8 cellular contexts compared by ENCODE assay signal in the genomic region with DNA sequence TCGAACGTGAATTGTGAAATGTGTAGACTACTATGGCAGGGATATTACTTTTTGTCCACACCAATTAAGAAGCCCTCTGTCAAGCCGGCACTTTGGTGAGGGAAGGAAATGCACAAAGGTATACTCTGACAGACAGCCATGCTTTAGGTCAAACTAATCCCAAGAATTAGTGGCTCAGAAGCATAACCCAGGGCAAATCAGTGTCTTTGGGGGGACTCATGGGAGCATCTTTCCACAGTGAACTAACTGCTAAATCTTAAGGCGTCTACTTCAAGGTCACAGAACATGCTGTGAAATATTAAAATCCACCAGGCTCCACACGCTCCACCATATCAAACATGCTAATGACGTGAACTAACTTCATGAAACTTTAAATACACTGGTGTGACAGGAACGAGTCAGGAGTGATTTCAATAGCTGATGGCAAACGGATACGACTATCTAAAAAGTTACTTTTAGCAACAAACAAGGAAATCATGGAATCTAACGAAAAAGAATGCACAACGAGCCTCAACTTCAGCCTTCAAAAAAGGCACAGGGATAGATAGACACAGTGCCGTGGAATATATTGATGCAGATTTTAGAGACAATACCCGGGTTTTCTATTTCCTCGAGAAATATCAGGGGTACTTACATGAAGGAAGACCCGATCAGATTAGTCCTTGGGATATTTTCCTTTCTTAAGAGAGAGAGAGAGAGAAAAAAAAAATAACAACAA. TPM values are rescaled to one million over a fixed set of nuclear protein-coding genes. Genes with fewer than 3 reads are reported as not detected.
DNase-seq lines count a peak whose midpoint lies in the region; ATAC-seq and TF ChIP-seq lines count a peak whose summit lies in the region.

No MANE protein-coding gene starts in this region.

- no peaks in the 10 kb centered on the region for H3K36me3 Mint-ChIP-seq in GM23338 (ENCODE audit: low read depth)
- H3K36me3 Mint-ChIP-seq in endothelial cell (ENCODE audit: low read depth, unreplicated experiment): peaks cover 6% of the 10 kb centered on the region
- no peaks in the 10 kb centered on the region for H3K36me3 Mint-ChIP-seq in natural killer cell

- no peaks in the 10 kb centered on the region for H3K9me2 ChIP-seq in GM23338 (ENCODE audit: insufficient read depth)

- H4K20me1 ChIP-seq in GM23338 (replicated peaks; ENCODE audit: insufficient read depth): no peaks in the 10 kb centered on the region

- TSS peak; percentile 79 for BruUV-seq in Panc1 (replicated peaks; lab: Mats Ljungman, UMichigan)

- POLR2A ChIA-PET in Panc1 (lab: Charles Lee): interaction anchor here (0.6 kb wide), 2 partner anchors 52 to 154 kb away, joined by 3 to 4 read pairs; no protein-coding TSS in a partner anchor

- H3K4me3 Mint-ChIP-seq in GM23338 (peak overlapping the region; percentile 89), endothelial cell (ENCODE audit: unreplicated experiment) (peak overlapping the region; percentile 99), natural killer cell (peak overlapping the region; percentile 98)

- TF ChIP-seq CTCF in GM23338 (conservative IDR thresholded peaks at IDR 0.05; ENCODE audit: low read depth in 2 of 2) (no peak), Panc1 (IDR thresholded peaks at IDR 0.05) (no peak), endothelial cell (IDR thresholded peaks at IDR 0.05; ENCODE audit: unreplicated experiment) (no peak), natural killer cell (IDR thresholded peaks at IDR 0.05) (no peak)

- peaks cover 13% of the 10 kb centered on the region; the same call in 2 of the 3 replicates for H3K4me1 Mint-ChIP-seq in GM23338
- peaks cover 36% of the 10 kb centered on the region for H3K4me1 Mint-ChIP-seq in endothelial cell (ENCODE audit: unreplicated experiment)
- peaks cover 22 to 27% of the 10 kb centered on the region in 2 donors for H3K4me1 Mint-ChIP-seq in natural killer cell

- DNase-seq in GM23338 (ENCODE audit: low spot score) (no peak), Panc1 (ENCODE audit: low read depth, low spot score) (no peak), endothelial cell (ENCODE audit: low spot score) (peak; percentile 7), natural killer cell (no peak), GOT3 (lab: John Stamatoyannopoulos, UW) (no peak)

- H3K27me3 Mint-ChIP-seq in GM23338 (ENCODE audit: insufficient read depth, low read depth, poor library complexity) (peaks cover 17% of the 10 kb centered on the region), endothelial cell (ENCODE audit: unreplicated experiment) (peaks cover 9% of the 10 kb centered on the region), natural killer cell (ENCODE audit: low read depth in 2 of 2) (no peaks in the 10 kb centered on the region)

- peak overlapping the region; percentile 90 for H2AFZ ChIP-seq in GM23338

- peaks cover 62% of the 10 kb centered on the region for H3K27me3 ChIP-seq in GM23338 (ENCODE audit: insufficient read depth)
- H3K27me3 ChIP-seq in Panc1 (ENCODE audit: control insufficient read depth, insufficient read depth, low read length): no peaks in the 10 kb centered on the region

- H3K9me3 Mint-ChIP-seq in GM23338 (no peaks in the 10 kb centered on the region), endothelial cell (ENCODE audit: unreplicated experiment) (no peaks in the 10 kb centered on the region), natural killer cell (no peaks in the 10 kb centered on the region)

- H3K36me3 ChIP-seq in GM23338 (ENCODE audit: insufficient read depth) (no peaks in the 10 kb centered on the region), Panc1 (ENCODE audit: control insufficient read depth, insufficient read depth, low read length) (no peaks in the 10 kb centered on the region; the same call in 1 of the 2 replicates)

- CTCF ChIA-PET in Panc1 (lab: Charles Lee): no interaction called here

- H3K4me3 ChIP-seq in GM23338: peak overlapping the region; percentile 71
- H3K4me3 ChIP-seq in Panc1 (ENCODE audit: low read depth in 2 of 2, low read length in 2 of 2): peak overlapping the region; percentile 66 to 79

- no peaks in the 10 kb centered on the region for H3K9me3 ChIP-seq in Panc1 (ENCODE audit: control insufficient read depth, insufficient read depth, low read depth, low read length)

- peak overlapping the region; percentile 88 for H3K4me2 ChIP-seq in GM23338

- no peak overlapping the region for H3K27ac Mint-ChIP-seq in GM23338
- peak overlapping the region; percentile 94 for H3K27ac Mint-ChIP-seq in endothelial cell (ENCODE audit: unreplicated experiment)
- H3K27ac Mint-ChIP-seq in natural killer cell: peak overlapping the region; percentile 24 to 94

- intact Hi-C loops in Panc1 (cut with micrococcal nuclease; ENCODE audit: unreplicated experiment): loop anchor here (2.0 to 10.0 kb wide), 3 partner anchors 55 to 1382 kb away; no protein-coding TSS in a partner anchor
- intact Hi-C loops in natural killer cell (cut with micrococcal nuclease): loop anchor here (5.0 to 10.0 kb wide), 3 partner anchors 55 to 432 kb away; no protein-coding TSS in a partner anchor

- no peaks in the 10 kb centered on the region for H3F3A ChIP-seq in GM23338 (replicated peaks; ENCODE audit: low read depth)

- in situ Hi-C loops in Panc1 (cut with HindIII; ENCODE audit: low pct_unique_long_range_greater_than_20kb, low sequenced_read_pairs): no loop called here

- peaks cover 13% of the 10 kb centered on the region; the same call in 1 of the 2 replicates for H3K4me1 ChIP-seq in GM23338 (ENCODE audit: insufficient read depth)
- H3K4me1 ChIP-seq in Panc1 (ENCODE audit: control insufficient read depth, insufficient read depth, low read length): peaks cover 49% of the 10 kb centered on the region

- H3K27ac ChIP-seq in GM23338 (ENCODE audit: low read depth) (no peak overlapping the region), Panc1 (ENCODE audit: low read length) (peak overlapping the region; percentile 92)

- H3K79me2 ChIP-seq in GM23338 (replicated peaks; ENCODE audit: insufficient read depth): no peaks in the 10 kb centered on the region

- ATAC-seq in GM23338 (peak; percentile 10; the same call in 1 of the 3 replicates), Panc1 (peak; percentile 3; the same call in 1 of the 2 replicates), natural killer cell (peak in 1 of 3 donors; percentile 9), HG03045 (IDR thresholded peaks at IDR 0.05; ENCODE audit: unreplicated experiment) (no peak), GM21786 (IDR thresholded peaks at IDR 0.05; ENCODE audit: unreplicated experiment) (no peak), GM21528 (IDR thresholded peaks at IDR 0.05; ENCODE audit: low FRiP score, unreplicated experiment) (no peak)

TF ChIP-seq in GM23338, 12 proteins besides CTCF, POLR2A, EP300 and RAD21 (continues in another document):
- no peak for TF ChIP-seq NANOG (IDR thresholded peaks at IDR 0.05; ENCODE audit: borderline replicate concordance)
- TF ChIP-seq EZH2 (IDR thresholded peaks at IDR 0.05; ENCODE audit: low read depth, unreplicated experiment): no peak
- TF ChIP-seq, protein P1, sequence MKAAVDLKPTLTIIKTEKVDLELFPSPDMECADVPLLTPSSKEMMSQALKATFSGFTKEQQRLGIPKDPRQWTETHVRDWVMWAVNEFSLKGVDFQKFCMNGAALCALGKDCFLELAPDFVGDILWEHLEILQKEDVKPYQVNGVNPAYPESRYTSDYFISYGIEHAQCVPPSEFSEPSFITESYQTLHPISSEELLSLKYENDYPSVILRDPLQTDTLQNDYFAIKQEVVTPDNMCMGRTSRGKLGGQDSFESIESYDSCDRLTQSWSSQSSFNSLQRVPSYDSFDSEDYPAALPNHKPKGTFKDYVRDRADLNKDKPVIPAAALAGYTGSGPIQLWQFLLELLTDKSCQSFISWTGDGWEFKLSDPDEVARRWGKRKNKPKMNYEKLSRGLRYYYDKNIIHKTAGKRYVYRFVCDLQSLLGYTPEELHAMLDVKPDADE (IDR thresholded peaks at IDR 0.05): no peak
- no peak for TF ChIP-seq ZNF331 (CRISPR knock-in tag; IDR thresholded peaks at IDR 0.05; ENCODE audit: low read depth)
- no peak for TF ChIP-seq POLR2AphosphoS5 (IDR thresholded peaks at IDR 0.05; ENCODE audit: low read depth)
- TF ChIP-seq, protein P2, sequence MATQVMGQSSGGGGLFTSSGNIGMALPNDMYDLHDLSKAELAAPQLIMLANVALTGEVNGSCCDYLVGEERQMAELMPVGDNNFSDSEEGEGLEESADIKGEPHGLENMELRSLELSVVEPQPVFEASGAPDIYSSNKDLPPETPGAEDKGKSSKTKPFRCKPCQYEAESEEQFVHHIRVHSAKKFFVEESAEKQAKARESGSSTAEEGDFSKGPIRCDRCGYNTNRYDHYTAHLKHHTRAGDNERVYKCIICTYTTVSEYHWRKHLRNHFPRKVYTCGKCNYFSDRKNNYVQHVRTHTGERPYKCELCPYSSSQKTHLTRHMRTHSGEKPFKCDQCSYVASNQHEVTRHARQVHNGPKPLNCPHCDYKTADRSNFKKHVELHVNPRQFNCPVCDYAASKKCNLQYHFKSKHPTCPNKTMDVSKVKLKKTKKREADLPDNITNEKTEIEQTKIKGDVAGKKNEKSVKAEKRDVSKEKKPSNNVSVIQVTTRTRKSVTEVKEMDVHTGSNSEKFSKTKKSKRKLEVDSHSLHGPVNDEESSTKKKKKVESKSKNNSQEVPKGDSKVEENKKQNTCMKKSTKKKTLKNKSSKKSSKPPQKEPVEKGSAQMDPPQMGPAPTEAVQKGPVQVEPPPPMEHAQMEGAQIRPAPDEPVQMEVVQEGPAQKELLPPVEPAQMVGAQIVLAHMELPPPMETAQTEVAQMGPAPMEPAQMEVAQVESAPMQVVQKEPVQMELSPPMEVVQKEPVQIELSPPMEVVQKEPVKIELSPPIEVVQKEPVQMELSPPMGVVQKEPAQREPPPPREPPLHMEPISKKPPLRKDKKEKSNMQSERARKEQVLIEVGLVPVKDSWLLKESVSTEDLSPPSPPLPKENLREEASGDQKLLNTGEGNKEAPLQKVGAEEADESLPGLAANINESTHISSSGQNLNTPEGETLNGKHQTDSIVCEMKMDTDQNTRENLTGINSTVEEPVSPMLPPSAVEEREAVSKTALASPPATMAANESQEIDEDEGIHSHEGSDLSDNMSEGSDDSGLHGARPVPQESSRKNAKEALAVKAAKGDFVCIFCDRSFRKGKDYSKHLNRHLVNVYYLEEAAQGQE (IDR thresholded peaks at IDR 0.05; ENCODE audit: unreplicated experiment): no peak
- TF ChIP-seq JUNB (IDR thresholded peaks at IDR 0.05; ENCODE audit: unreplicated experiment): no peak
- TF ChIP-seq STAT1 (IDR thresholded peaks at IDR 0.05; ENCODE audit: unreplicated experiment): no peak

RNA-seq across cellular contexts. Expression of a gene that starts 0.5 kb away (rescaled TPM):
- total RNA-seq in GM23338 (2014; rRNA removed; shearing (Covaris generic)): 0.97 and 1.2 TPM in 2 replicates
- 1.6 and 1.8 TPM in 2 replicates for polyA plus RNA-seq in GM23338 (2016; fragmentation: Nextera tagmentation; extraction: Ambion mirVana)
- total RNA-seq in Panc1 (2021; ENCODE audit: unreplicated experiment) (9.9 TPM), endothelial cell (ENCODE audit: unreplicated experiment) (134 TPM), natural killer cell (10 to 100 TPM in 2 of 3 donors, 1 to 10 TPM in 1; 9.2 to 22.0 (median 18.3) TPM)
- polyA plus RNA-seq in Panc1 (2012; ENCODE audit: insufficient read length): 6.6 TPM

Comparison
In these comparisons a context has a peak if more than half of its experiments do, and no peak if none do; other contexts are left out.
1. ATAC-seq: peak in GM23338 (single experiment) and Panc1 (single experiment); none in HG03045 (single experiment), GM21786 (single experiment) and GM21528 (single experiment).
2. Peak in every context shown above with its lines, with median percentiles within 50 percentile points of each other: H3K4me3 Mint-ChIP-seq.